In genomic region chr12:41850046-41850445, GRCh38 we compare ENCODE assay signal across 23 cellular contexts.
"Had no signal": no experiment of that assay in that cellular context is flagged by ENCODE, and none has a peak within 500 bp of the region (broad histone marks: within the 10 kb centered on the region; RNA-seq: fewer than 3 reads in every experiment).

No MANE protein-coding gene starts in this region.

- H3K4me3 ChIP-seq: esophagus squamous epithelium, lower lobe of right lung, prostate gland, right atrium auricular region, smooth muscle cell, suprapubic skin, transverse colon, upper lobe of right lung, vagina had no signal

- H3K9me3 ChIP-seq: esophagus squamous epithelium, lower lobe of right lung, prostate gland, suprapubic skin, transverse colon, upper lobe of right lung, vagina had no signal

- H3K36me3 ChIP-seq: esophagus squamous epithelium, lower lobe of right lung, prostate gland, right atrium auricular region, suprapubic skin, transverse colon, upper lobe of right lung, vagina had no signal

- H3K27ac ChIP-seq: esophagus squamous epithelium, lower lobe of right lung, prostate gland, right atrium auricular region, suprapubic skin, transverse colon, upper lobe of right lung, vagina had no signal

- H3K27me3 ChIP-seq: esophagus squamous epithelium, right atrium auricular region, suprapubic skin, transverse colon, upper lobe of right lung, vagina had no signal

- DNase-seq: effector CD8-positive, alpha-beta T cell; endodermal cell; erythroblast; esophagus squamous epithelium; head of caudate nucleus; left ventricle myocardium superior; lower lobe of right lung; naive thymus-derived CD8-positive, alpha-beta T cell; nephron progenitor cell; nucleus accumbens; stimulated activated CD4-positive, alpha-beta T cell treated with anti-CD3 and anti-CD28 coated beads, Interleukin-12 subunit alpha, Interleukin-12 subunit beta, amount 100 ng/mL, for 4 hours; stimulated activated CD4-positive, alpha-beta T cell treated with anti-CD3 and anti-CD28 coated beads, Interleukin-1b, Interleukin-23, amount 100 ng/mL, for 48 hours; stimulated activated CD4-positive, alpha-beta T cell treated with anti-CD3 and anti-CD28 coated beads, Interleukin-4, amount 100 ng/mL, for 1 hour; stimulated activated CD8-positive, alpha-beta memory T cell treated with anti-CD3 and anti-CD28 coated beads, Interleukin-4, amount 100 ng/mL, for 48 hours; stimulated activated naive CD4-positive, alpha-beta T cell; stimulated activated naive CD8-positive, alpha-beta T cell treated with anti-CD3 and anti-CD28 coated beads, Interleukin-15, amount 100 ng/mL, for 72 hours; transverse colon; upper lobe of right lung had no signal

- H3K4me1 ChIP-seq: esophagus squamous epithelium, lower lobe of right lung, prostate gland, right atrium auricular region, suprapubic skin, transverse colon, upper lobe of right lung, vagina had no signal
